ENCODE assay signal across 2 cellular contexts in the genomic region with DNA sequence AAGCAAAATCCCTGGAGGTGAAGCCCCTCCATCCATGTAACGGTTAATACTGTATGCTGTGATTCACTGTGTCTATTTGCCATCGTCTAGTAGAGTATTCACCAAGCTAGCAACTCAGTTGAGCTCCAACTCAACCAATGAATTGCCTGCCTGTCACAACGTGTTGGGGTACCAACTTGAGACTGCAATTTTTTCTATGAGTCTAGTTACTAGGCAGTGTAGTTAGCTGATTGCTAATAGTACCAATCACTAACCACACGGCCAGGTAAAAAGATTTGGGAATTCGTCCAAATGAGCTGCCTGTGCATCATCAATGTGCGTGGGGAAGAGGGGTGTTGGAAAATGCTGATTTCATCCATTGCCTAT.
TF ChIP-seq lines count a peak whose summit lies in the region.

No MANE protein-coding gene starts in this region.

TF ChIP-seq in HEK293, 187 proteins besides CTCF, POLR2A, EP300 and RAD21:
- TF ChIP-seq ZNF37A (tag by site-specific recombination; IDR thresholded peaks at IDR 0.05): no peak
- TF ChIP-seq ZNF335 (tag by site-specific recombination; conservative IDR thresholded peaks at IDR 0.05): peak; percentile 7

TF ChIP-seq in GM12878, 131 proteins besides CTCF, POLR2A, EP300 and RAD21:
- no peak for TF ChIP-seq POU2F2 (IDR thresholded peaks at IDR 0.05; ENCODE audit: borderline replicate concordance, low read depth, low read length)
- TF ChIP-seq EZH2 (IDR thresholded peaks at IDR 0.05; ENCODE audit: borderline replicate concordance, control insufficient read depth, low read depth, low read length): no peak
- TF ChIP-seq RFX5 (IDR thresholded peaks at IDR 0.05; ENCODE audit: low read depth, low read length): no peak
- no peak for TF ChIP-seq BHLHE40 (IDR thresholded peaks at IDR 0.05; ENCODE audit: borderline replicate concordance in 1 of 2, low read depth in 2 of 2, low read length in 1 of 2)
- TF ChIP-seq, protein P1, sequence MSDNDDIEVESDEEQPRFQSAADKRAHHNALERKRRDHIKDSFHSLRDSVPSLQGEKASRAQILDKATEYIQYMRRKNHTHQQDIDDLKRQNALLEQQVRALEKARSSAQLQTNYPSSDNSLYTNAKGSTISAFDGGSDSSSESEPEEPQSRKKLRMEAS (IDR thresholded peaks at IDR 0.05; ENCODE audit: low read depth, low read length): no peak
